Comparison of ENCODE assay signal across 16 cellular contexts in genomic region chr7:2813350-2814185, GRCh38. TPM values are rescaled to one million over a fixed set of nuclear protein-coding genes. Genes with fewer than 3 reads are reported as not detected.
DNase-seq lines count a peak whose midpoint lies in the region; ATAC-seq and TF ChIP-seq lines count a peak whose summit lies in the region.
"Had no signal": no experiment of that assay in that cellular context is flagged by ENCODE, and none has a peak within 500 bp of the region (broad histone marks: within the 10 kb centered on the region; RNA-seq: fewer than 3 reads in every experiment).

No MANE protein-coding gene starts in this region.

- H3K4me2 ChIP-seq in Karpas-422 (ENCODE audit: low read depth, low read length, poor library complexity, severe bottlenecking), result no peak overlapping the region

- H3K9me3 Mint-ChIP-seq in Calu3 (ENCODE audit: low read depth, unreplicated experiment), result no peaks in the 10 kb centered on the region
- H3K9me3 Mint-ChIP-seq: activated CD4-positive, alpha-beta memory T cell treated with anti-CD3 and anti-CD28 coated beads, Interleukin-2, amount 10 ng/mL, durations not matched to agents 7 days and 5 days; activated T-helper 2 cell treated with anti-CD3 and anti-CD28 coated beads, Interferon-gamma antibody, Interleukin-2, Interleukin-4, amounts not matched to agents 10 μg/mL and 5 μg/mL and 100 μg/mL, durations not matched to agents 14 hours and 24 hours and 36 hours; neural crest cell had no signal

- H3K4me1 ChIP-seq in colonic mucosa (no peaks in the 10 kb centered on the region), upper lobe of right lung (peaks cover 35% of the 10 kb centered on the region), thyroid gland (peaks cover 0 to 21% of the 10 kb centered on the region in 2 donors), Karpas-422 (ENCODE audit: low read length) (no peaks in the 10 kb centered on the region)

- peak overlapping the region; percentile 32 for H3K27ac ChIP-seq in colonic mucosa
- H3K27ac ChIP-seq in upper lobe of right lung, result no peak overlapping the region
- H3K27ac ChIP-seq in thyroid gland, result no peak overlapping the region
- H3K27ac ChIP-seq in Karpas-422 (ENCODE audit: low read length), result no peak overlapping the region
- H3K27ac ChIP-seq: lower lobe of right lung had no signal

- H3K4me3 Mint-ChIP-seq in Calu3 (ENCODE audit: low read depth, unreplicated experiment), result no peak overlapping the region
- H3K4me3 Mint-ChIP-seq: activated CD4-positive, alpha-beta memory T cell treated with anti-CD3 and anti-CD28 coated beads, Interleukin-2, amount 10 ng/mL, durations not matched to agents 7 days and 5 days; neural crest cell had no signal

- no peak for TF ChIP-seq POLR2A in thyroid gland (IDR thresholded peaks at IDR 0.05)

- no peaks in the 10 kb centered on the region for H3K36me3 ChIP-seq in colonic mucosa
- H3K36me3 ChIP-seq in upper lobe of right lung, result no peaks in the 10 kb centered on the region
- no peaks in the 10 kb centered on the region for H3K36me3 ChIP-seq in thyroid gland
- no peaks in the 10 kb centered on the region for H3K36me3 ChIP-seq in Karpas-422 (ENCODE audit: insufficient read depth, low read length)
- H3K36me3 ChIP-seq: HAP-1, lower lobe of right lung had no signal

- H3K27me3 ChIP-seq in colonic mucosa, result no peaks in the 10 kb centered on the region
- no peaks in the 10 kb centered on the region for H3K27me3 ChIP-seq in upper lobe of right lung
- no peaks in the 10 kb centered on the region for H3K27me3 ChIP-seq in thyroid gland
- H3K27me3 ChIP-seq in Karpas-422 (ENCODE audit: low read length), result no peaks in the 10 kb centered on the region

- H3K4me3 ChIP-seq in colonic mucosa (no peak overlapping the region), upper lobe of right lung (no peak overlapping the region), thyroid gland (replicated peaks in 1 of 3) (no peak overlapping the region), Karpas-422 (ENCODE audit: low read length) (no peak overlapping the region)
- H3K4me3 ChIP-seq: HAP-1, lower lobe of right lung had no signal

- no peak for TF ChIP-seq CTCF in colonic mucosa (IDR thresholded peaks at IDR 0.05)
- TF ChIP-seq CTCF in upper lobe of right lung (IDR thresholded peaks at IDR 0.05), result no peak
- no peak for TF ChIP-seq CTCF in thyroid gland (IDR thresholded peaks at IDR 0.05)
- no peak for TF ChIP-seq CTCF in Calu3 (IDR thresholded peaks at IDR 0.05; ENCODE audit: unreplicated experiment)

- H3K79me2 ChIP-seq in Karpas-422 (ENCODE audit: low read length), result no peaks in the 10 kb centered on the region

- H3K27me3 Mint-ChIP-seq in Calu3 (ENCODE audit: unreplicated experiment), result no peaks in the 10 kb centered on the region
- H3K27me3 Mint-ChIP-seq: activated CD4-positive, alpha-beta memory T cell treated with anti-CD3 and anti-CD28 coated beads, Interleukin-2, amount 10 ng/mL, durations not matched to agents 7 days and 5 days had no signal

- no peaks in the 10 kb centered on the region for H3K36me3 Mint-ChIP-seq in Calu3 (ENCODE audit: insufficient read depth, unreplicated experiment)

- no peak overlapping the region for H3K27ac Mint-ChIP-seq in Calu3 (ENCODE audit: unreplicated experiment)
- H3K27ac Mint-ChIP-seq: activated CD4-positive, alpha-beta memory T cell treated with anti-CD3 and anti-CD28 coated beads, Interleukin-2, amount 10 ng/mL, durations not matched to agents 7 days and 5 days; activated T-helper 2 cell treated with anti-CD3 and anti-CD28 coated beads, Interferon-gamma antibody, Interleukin-2, Interleukin-4, amounts not matched to agents 10 μg/mL and 5 μg/mL and 100 μg/mL, durations not matched to agents 14 hours and 24 hours and 36 hours had no signal

- H2AFZ ChIP-seq in Karpas-422 (ENCODE audit: low read length), result no peak overlapping the region

- peaks cover 50% of the 10 kb centered on the region for H3K4me1 Mint-ChIP-seq in Calu3 (ENCODE audit: low read depth, unreplicated experiment)
- H3K4me1 Mint-ChIP-seq: activated CD4-positive, alpha-beta memory T cell treated with anti-CD3 and anti-CD28 coated beads, Interleukin-2, amount 10 ng/mL, durations not matched to agents 7 days and 5 days had no signal

- peak; percentile 34 for DNase-seq in activated effector memory CD4-positive, alpha-beta T cell treated with anti-CD3 and anti-CD28 coated beads, Interleukin-2, amount 50 U/mL, for 16 hours
- no peak for DNase-seq in activated effector memory CD4-positive, alpha-beta T cell treated with Interleukin-2 at 50 U/mL for 16 hours
- no peak for DNase-seq in colonic mucosa
- DNase-seq in mesenteric fat pad (ENCODE audit: low spot score), result peak; percentile 59
- DNase-seq in upper lobe of right lung, result peak; percentile 54
- no peak for DNase-seq in thyroid gland
- DNase-seq in Karpas-422, result no peak
- DNase-seq in Calu3, result no peak
- DNase-seq: activated CD4-positive, alpha-beta memory T cell treated with anti-CD3 and anti-CD28 coated beads, Interleukin-2, amount 10 ng/mL, durations not matched to agents 7 days and 5 days; EL; lower lobe of right lung; NCI-H1436; stimulated activated naive CD4-positive, alpha-beta T cell treated with Interleukin-2 at 50 U/mL for 16 hours had no signal

- peak; percentile 7 for ATAC-seq in upper lobe of right lung
- ATAC-seq: lower lobe of right lung had no signal

- CTCF ChIA-PET in Calu3 (lab: Charles Lee), result interaction anchor here (0.6 to 1.0 kb wide), 4 partner anchors 10 to 248 kb away, joined by 3 to 6 read pairs (median 4); no protein-coding TSS in a partner anchor

- BruUV-seq in Calu3 (replicated peaks; lab: Mats Ljungman, UMichigan), result no TSS peak

- intact Hi-C loops in colonic mucosa (cut with DNase I) (no loop called here), upper lobe of right lung (cut with DNase I) (no loop called here), thyroid gland (cut with DNase I) (no loop called here), Calu3 (cut with micrococcal nuclease; ENCODE audit: unreplicated experiment) (no loop called here)

- no peaks in the 10 kb centered on the region for H3K9me2 ChIP-seq in Karpas-422 (replicated peaks; ENCODE audit: insufficient read depth, low read length)

- 0 out of 2 replicates have a peak, but pooled peaks cover 4% of the 10 kb centered on the region for H4K20me1 ChIP-seq in Karpas-422 (ENCODE audit: insufficient read depth, low read depth, low read length)

- H3K9ac ChIP-seq in colonic mucosa (ENCODE audit: low read depth in 2 of 2, low read length in 2 of 2), result no peak overlapping the region
- H3K9ac ChIP-seq in Karpas-422 (ENCODE audit: low read length), result no peak overlapping the region

- no peaks in the 10 kb centered on the region for H3K9me3 ChIP-seq in colonic mucosa
- no peaks in the 10 kb centered on the region for H3K9me3 ChIP-seq in upper lobe of right lung
- H3K9me3 ChIP-seq in thyroid gland, result no peaks in the 10 kb centered on the region
- H3K9me3 ChIP-seq in Karpas-422 (ENCODE audit: low read length), result no peaks in the 10 kb centered on the region
- H3K9me3 ChIP-seq: HAP-1, lower lobe of right lung had no signal

- 93% methylated on average over 20 of the region's 20 CpGs for whole genome bisulfite sequencing in thyroid gland, 2 donors

RNA-seq across cellular contexts. Expression of gene GNA12, which starts 30.5 kb away (rescaled TPM):
- total RNA-seq in colonic mucosa (10 to 100 TPM; 19.7 to 24.8 TPM), mesenteric fat pad (70.1 TPM), upper lobe of right lung (47.2 TPM), thyroid gland (10 to 100 TPM; 17.9 to 33.3 (median 21.7) TPM), Calu3 (2022) (75.4 and 78.3 TPM in 2 replicates)
- total RNA-seq in Karpas-422 (2014; rRNA removed; shearing (Covaris generic); ENCODE audit: low replicate concordance), result 3.1 and 8.1 TPM in 2 replicates

Comparison
In these comparisons a context has a peak if more than half of its experiments do, and no peak if none do; other contexts are left out.
1. DNase-seq: peak in activated effector memory CD4-positive, alpha-beta T cell treated with anti-CD3 and anti-CD28 coated beads, Interleukin-2, amount 50 U/mL, for 16 hours (single experiment), mesenteric fat pad (single experiment) and upper lobe of right lung (single experiment); none in activated effector memory CD4-positive, alpha-beta T cell treated with Interleukin-2 at 50 U/mL for 16 hours (single experiment), colonic mucosa (single experiment), thyroid gland (0 of 2), Karpas-422 (single experiment) and Calu3 (single experiment).